23 cellular contexts compared by ENCODE assay signal in genomic region chr6:138184230-138184629, GRCh38. TPM values are rescaled to one million over a fixed set of nuclear protein-coding genes. Genes with fewer than 3 reads are reported as not detected.
"Had no signal": no experiment of that assay in that cellular context is flagged by ENCODE, and none has a peak within 500 bp of the region (broad histone marks: within the 10 kb centered on the region; RNA-seq: fewer than 3 reads in every experiment).

No MANE protein-coding gene starts in this region.

- H3K27ac ChIP-seq: brain microvascular endothelial cell, cardiac muscle cell, SJSA1 had no signal

- DNase-seq: activated B cell treated with CpG ODN at 0.5 μM for 24 hours; activated CD4-positive, alpha-beta memory T cell treated with anti-CD3 and anti-CD28 coated beads for 36 hours; activated CD4-positive, alpha-beta T cell treated with anti-CD3 and anti-CD28 coated beads, Interleukin-2, amount 10 ng/mL, durations not matched to agents 7 days and 5 days; activated CD8-positive, alpha-beta memory T cell treated with anti-CD3 and anti-CD28 coated beads for 24 hours; activated effector memory CD4-positive, alpha-beta T cell treated with anti-CD3 and anti-CD28 coated beads, Interleukin-2, amount 50 U/mL, for 16 hours; activated naive CD4-positive, alpha-beta T cell treated with anti-CD3 and anti-CD28 coated beads for 36 hours; activated T-cell treated with anti-CD3 and anti-CD28 coated beads, Interleukin-2, amount 50 U/mL, for 4 hours; brain microvascular endothelial cell; IMR-90; Kasumi-1; KBM-7; NCI-H1048; NCI-H1694; NCI-H2107; NCI-H2171 treated with DMSO at 0.1 percent for 48 hours; NCI-H526 treated with DMSO at 0.1 percent for 48 hours; NCI-H82; PC-3 had no signal

- H3K9me3 Mint-ChIP-seq: activated T-cell treated with anti-CD3 and anti-CD28 coated beads, Interleukin-2, amount 50 U/mL, for 4 hours; T-helper 1 cell treated with Interleukin-12 subunit alpha and Interleukin-12 subunit beta and Interleukin-4 antibody, amounts not matched to agents 30 μg/mL and 1 μg/mL, for 36 hours had no signal

- H3K27ac Mint-ChIP-seq: activated B cell treated with CpG ODN at 0.5 μM for 24 hours; activated CD4-positive, alpha-beta memory T cell treated with anti-CD3 and anti-CD28 coated beads for 36 hours; activated CD4-positive, alpha-beta T cell treated with anti-CD3 and anti-CD28 coated beads, Interleukin-2, amount 10 ng/mL, durations not matched to agents 7 days and 5 days; activated naive CD4-positive, alpha-beta T cell treated with anti-CD3 and anti-CD28 coated beads for 36 hours; activated naive CD8-positive, alpha-beta T cell; T-helper 1 cell treated with Interleukin-12 subunit alpha and Interleukin-12 subunit beta and Interleukin-4 antibody, amounts not matched to agents 30 μg/mL and 1 μg/mL, for 36 hours had no signal

- H3K4me1 Mint-ChIP-seq: activated B cell treated with CpG ODN at 0.5 μM for 24 hours; activated CD4-positive, alpha-beta T cell treated with anti-CD3 and anti-CD28 coated beads, Interleukin-2, amount 10 ng/mL, durations not matched to agents 7 days and 5 days had no signal

- H3K4me3 Mint-ChIP-seq: activated B cell treated with CpG ODN at 0.5 μM for 24 hours; activated CD4-positive, alpha-beta memory T cell treated with anti-CD3 and anti-CD28 coated beads for 36 hours; activated CD4-positive, alpha-beta T cell treated with anti-CD3 and anti-CD28 coated beads, Interleukin-2, amount 10 ng/mL, durations not matched to agents 7 days and 5 days; activated naive CD4-positive, alpha-beta T cell treated with anti-CD3 and anti-CD28 coated beads for 36 hours; activated naive CD8-positive, alpha-beta T cell; activated T-cell treated with anti-CD3 and anti-CD28 coated beads, Interleukin-2, amount 50 U/mL, for 4 hours; T-helper 1 cell treated with Interleukin-12 subunit alpha and Interleukin-12 subunit beta and Interleukin-4 antibody, amounts not matched to agents 30 μg/mL and 1 μg/mL, for 36 hours had no signal

- H3K36me3 Mint-ChIP-seq: activated CD4-positive, alpha-beta memory T cell treated with anti-CD3 and anti-CD28 coated beads for 36 hours had no signal

- ATAC-seq: activated T-cell treated with anti-CD3 and anti-CD28 coated beads, Interleukin-2, amount 50 U/mL, for 4 hours; PC-3; SK-N-SH treated with all-trans-retinoic acid at 6 μM for 48 hours had no signal

RNA-seq across cellular contexts. Expression of gene ARFGEF3, which starts 22.5 kb away (rescaled TPM):
- total RNA-seq: SJSA1 had no signal

RNA-seq across cellular contexts. Expression of gene PBOV1, which starts 34.1 kb away (rescaled TPM):
- total RNA-seq: activated B cell treated with CpG ODN at 0.5 μM for 24 hours; activated CD4-positive, alpha-beta memory T cell treated with anti-CD3 and anti-CD28 coated beads for 36 hours; activated CD4-positive, alpha-beta T cell treated with anti-CD3 and anti-CD28 coated beads, Interleukin-2, amount 10 ng/mL, durations not matched to agents 7 days and 5 days; activated naive CD4-positive, alpha-beta T cell treated with anti-CD3 and anti-CD28 coated beads for 36 hours; activated T-cell treated with anti-CD3 and anti-CD28 coated beads, Interleukin-2, amount 50 U/mL, for 4 hours; cardiac muscle cell; IMR-90; PC-3; SJSA1 had no signal
